Comparison of ENCODE assay signal across 21 cellular contexts in the genomic region with DNA sequence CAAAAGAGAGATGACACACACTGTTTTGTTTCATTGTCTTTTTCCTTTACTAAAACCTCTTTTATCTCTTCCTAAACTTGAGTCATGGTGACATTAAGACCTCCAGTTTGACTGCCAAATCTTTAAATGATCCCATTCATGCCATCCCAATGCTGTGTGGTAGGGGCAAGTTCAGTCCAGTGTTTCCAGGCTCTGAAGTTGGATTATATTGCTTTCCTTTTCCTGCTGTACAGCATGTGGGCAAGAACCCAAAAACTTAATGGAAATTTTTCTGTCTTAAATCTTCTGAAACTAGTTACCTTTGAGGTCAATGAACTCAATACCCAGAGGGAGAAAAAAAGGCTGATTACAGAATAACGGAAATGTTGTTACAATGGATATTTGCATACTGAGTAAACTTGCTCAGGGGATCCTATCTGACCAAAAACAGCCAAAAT.
DNase-seq lines count a peak whose midpoint lies in the region; ATAC-seq and TF ChIP-seq lines count a peak whose summit lies in the region.
"Had no signal": no experiment of that assay in that cellular context is flagged by ENCODE, and none has a peak within 500 bp of the region (broad histone marks: within the 10 kb centered on the region; RNA-seq: fewer than 3 reads in every experiment).

No MANE protein-coding gene starts in this region.

- H3K36me3 ChIP-seq in breast epithelium = no peaks in the 10 kb centered on the region
- no peaks in the 10 kb centered on the region for H3K36me3 ChIP-seq in adipocyte (ENCODE audit: control insufficient read depth, insufficient read depth, low read length, severe bottlenecking)
- no peaks in the 10 kb centered on the region for H3K36me3 ChIP-seq in subcutaneous abdominal adipose tissue (ENCODE audit: control insufficient read depth in 5 of 5, insufficient read depth in 5 of 5, low read length in 5 of 5)
- H3K36me3 ChIP-seq: BLaER1 treated with 17β-estradiol and CSF1 and Interleukin-3, amounts not matched to agents 10 nM and 100 nM; left ventricle myocardium inferior had no signal

- POLR2A ChIA-PET in MCF 10A (lab: Yijun Ruan, JAX) = no interaction called here

- H3K9ac ChIP-seq in adipocyte (ENCODE audit: low read length) (peak overlapping the region; percentile 18), subcutaneous abdominal adipose tissue (ENCODE audit: low read length in 5 of 5) (no peak overlapping the region)
- H3K9ac ChIP-seq: BLaER1 treated with 17β-estradiol and CSF1 and Interleukin-3, amounts not matched to agents 10 nM and 100 nM had no signal

- TF ChIP-seq CTCF in breast epithelium (IDR thresholded peaks at IDR 0.05) (no peak), MCF 10A (IDR thresholded peaks at IDR 0.05; ENCODE audit: unreplicated experiment) (no peak), fibroblast of villous mesenchyme (IDR thresholded peaks at IDR 0.05; ENCODE audit: insufficient read depth, low read depth, low read length) (no peak)

- BruUV-seq in MCF 10A (replicated peaks; lab: Mats Ljungman, UMichigan) = no TSS peak

- no peak overlapping the region for H3K4me3 Mint-ChIP-seq in MCF 10A (ENCODE audit: unreplicated experiment)

- intact Hi-C loops in breast epithelium (cut with DNase I; ENCODE audit: low total_unique reads) = no loop called here
- intact Hi-C loops in MCF 10A (cut with micrococcal nuclease) = loop anchor here (10.0 kb wide), 1 partner anchor 1227 kb away; no protein-coding TSS in a partner anchor

- H3K9me3 ChIP-seq in breast epithelium (no peaks in the 10 kb centered on the region), adipocyte (ENCODE audit: control insufficient read depth, low read length) (peaks cover 5% of the 10 kb centered on the region), subcutaneous abdominal adipose tissue (ENCODE audit: control insufficient read depth in 5 of 5, low read length in 5 of 5) (no peaks in the 10 kb centered on the region)
- H3K9me3 ChIP-seq: BLaER1 treated with 17β-estradiol and CSF1 and Interleukin-3, amounts not matched to agents 10 nM and 100 nM had no signal

- H3K27me3 ChIP-seq in breast epithelium = no peaks in the 10 kb centered on the region
- no peaks in the 10 kb centered on the region for H3K27me3 ChIP-seq in adipocyte (replicated peaks; ENCODE audit: control insufficient read depth, insufficient read depth, low read length)
- no peaks in the 10 kb centered on the region for H3K27me3 ChIP-seq in subcutaneous abdominal adipose tissue (ENCODE audit: control insufficient read depth in 5 of 5, insufficient read depth in 4 of 5, low read length in 5 of 5)
- H3K27me3 ChIP-seq: BLaER1 treated with 17β-estradiol and CSF1 and Interleukin-3, amounts not matched to agents 10 nM and 100 nM had no signal

- no peak for ATAC-seq in HG02610 (IDR thresholded peaks at IDR 0.05; ENCODE audit: unreplicated experiment)
- no peak for ATAC-seq in GM21360 (IDR thresholded peaks at IDR 0.05; ENCODE audit: unreplicated experiment)

- TF ChIP-seq POLR2A in breast epithelium (IDR thresholded peaks at IDR 0.05) = no peak

- no peaks in the 10 kb centered on the region for H3K9me3 Mint-ChIP-seq in MCF 10A (ENCODE audit: unreplicated experiment)

- DNase-seq in breast epithelium (ENCODE audit: low spot score in 2 of 2) (no peak), MCF 10A (ENCODE audit: unreplicated experiment) (no peak), adipocyte (ENCODE audit: low read depth) (peak; percentile 20), fibroblast of villous mesenchyme (ENCODE audit: low read depth) (peak; percentile 23)
- no peak for DNase-seq in stimulated activated naive CD4-positive, alpha-beta T cell (lab: John Stamatoyannopoulos, UW)
- DNase-seq: activated CD4-positive, alpha-beta T cell treated with anti-CD3 and anti-CD28 coated beads, Interleukin-2, amount 50 U/mL, for 1 hour; activated gamma-delta T cell treated with Interleukin-2 at 50 U/mL for 16 hours; GF-D8; GOT3; left ventricle myocardium inferior; MV-4-11; NCI-H1930; NCI-H446; stimulated activated CD4-positive, alpha-beta T cell treated with anti-CD3 and anti-CD28 coated beads, Interleukin-2, amount 100 ng/mL, for 48 hours; substantia nigra had no signal

- H3K4me1 ChIP-seq in breast epithelium = peaks cover 0 to 5% of the 10 kb centered on the region in 2 donors
- peaks cover 58% of the 10 kb centered on the region for H3K4me1 ChIP-seq in adipocyte (ENCODE audit: control insufficient read depth, insufficient read depth, low read length)
- peaks cover 11 to 55% (median 36%) of the 10 kb centered on the region in 5 donors for H3K4me1 ChIP-seq in subcutaneous abdominal adipose tissue (ENCODE audit: control insufficient read depth in 5 of 5, insufficient read depth in 5 of 5, low read length in 5 of 5)

- H3K27me3 Mint-ChIP-seq in MCF 10A (ENCODE audit: insufficient read depth, unreplicated experiment) = no peaks in the 10 kb centered on the region

- peaks cover 21% of the 10 kb centered on the region for H3K4me1 Mint-ChIP-seq in MCF 10A (ENCODE audit: insufficient read depth, unreplicated experiment)

- H3K4me3 ChIP-seq in breast epithelium = no peak overlapping the region
- peak overlapping the region; percentile 2 for H3K4me3 ChIP-seq in adipocyte (ENCODE audit: low read length)
- H3K4me3 ChIP-seq in fibroblast of villous mesenchyme (ENCODE audit: low read depth, low read length) = no peak overlapping the region
- no peak overlapping the region for H3K4me3 ChIP-seq in subcutaneous abdominal adipose tissue (ENCODE audit: low read depth in 1 of 5, low read length in 5 of 5)
- H3K4me3 ChIP-seq: BLaER1 treated with 17β-estradiol and CSF1 and Interleukin-3, amounts not matched to agents 10 nM and 100 nM; left ventricle myocardium inferior had no signal

- peak overlapping the region; percentile 30 to 57 for H3K27ac ChIP-seq in breast epithelium
- peak overlapping the region; percentile 21 for H3K27ac ChIP-seq in subcutaneous abdominal adipose tissue (ENCODE audit: low read depth, low read length)
- H3K27ac ChIP-seq: 22Rv1; BLaER1 treated with 17β-estradiol and CSF1 and Interleukin-3, amounts not matched to agents 10 nM and 100 nM; left ventricle myocardium inferior; RWPE1 had no signal

- H3K36me3 Mint-ChIP-seq in MCF 10A (ENCODE audit: insufficient read depth, unreplicated experiment) = no peaks in the 10 kb centered on the region

- H3K27ac Mint-ChIP-seq in MCF 10A (ENCODE audit: low read depth, unreplicated experiment) = no peak overlapping the region

- CTCF ChIA-PET in MCF 10A (lab: Yijun Ruan, JAX) = no interaction called here

Comparison
In these comparisons a context has a peak if more than half of its experiments do, and no peak if none do; other contexts are left out.
1. DNase-seq: peak in adipocyte (single experiment) and fibroblast of villous mesenchyme (single experiment); none in breast epithelium (0 of 2), MCF 10A (single experiment) and stimulated activated naive CD4-positive, alpha-beta T cell (0 of 6).